24 cellular contexts compared by ENCODE assay signal in genomic region chr5:151469992-151470391, GRCh38. TPM values are rescaled to one million over a fixed set of nuclear protein-coding genes. Genes with fewer than 3 reads are reported as not detected.
DNase-seq lines count a peak whose midpoint lies in the region; ATAC-seq and TF ChIP-seq lines count a peak whose summit lies in the region.
"Had no signal": no experiment of that assay in that cellular context is flagged by ENCODE, and none has a peak within 500 bp of the region (broad histone marks: within the 10 kb centered on the region; RNA-seq: fewer than 3 reads in every experiment).

No MANE protein-coding gene starts in this region.

- no peaks in the 10 kb centered on the region for H3K4me1 ChIP-seq in testis
- H3K4me1 ChIP-seq: gastroesophageal sphincter, sigmoid colon, thyroid gland had no signal

- H3K4me1 Mint-ChIP-seq in T-cell = no peaks in the 10 kb centered on the region
- H3K4me1 Mint-ChIP-seq: activated CD4-positive, alpha-beta T cell treated with anti-CD3 and anti-CD28 coated beads, Interleukin-2, amount 10 ng/mL, durations not matched to agents 7 days and 5 days; naive thymus-derived CD8-positive, alpha-beta T cell; stimulated activated naive B cell treated with anti-CD40 and anti-IgM and Interleukin-4, amounts not matched to agents 10 μg/mL and 1 μg/mL and 100 μg/mL, for 72 hours had no signal

- WGBS in testis, 2 donors = 87 to 96% methylated on average over 2 to 3 of the region's 3 CpGs

- intact Hi-C loops in testis (cut with DNase I; ENCODE audit: low total_unique reads) = no loop called here

- no peak for TF ChIP-seq POLR2A in testis (IDR thresholded peaks at IDR 0.05)

- H3K36me3 Mint-ChIP-seq in T-cell = peaks cover 50% of the 10 kb centered on the region

- H3K27me3 ChIP-seq in testis = no peaks in the 10 kb centered on the region
- H3K27me3 ChIP-seq: cardiac muscle cell, dorsolateral prefrontal cortex, gastroesophageal sphincter, sigmoid colon, thyroid gland had no signal

- POLR2A ChIA-PET in T-cell (lab: Charles Lee) = no interaction called here

- no peak overlapping the region for H3K27ac ChIP-seq in testis
- H3K27ac ChIP-seq: cardiac muscle cell, gastroesophageal sphincter, sigmoid colon, thyroid gland had no signal

- H3K9me3 Mint-ChIP-seq in T-cell = no peaks in the 10 kb centered on the region
- H3K9me3 Mint-ChIP-seq: activated CD4-positive, alpha-beta T cell treated with anti-CD3 and anti-CD28 coated beads, Interleukin-2, amount 10 ng/mL, durations not matched to agents 7 days and 5 days; naive thymus-derived CD8-positive, alpha-beta T cell; stimulated activated naive B cell treated with anti-CD40 and anti-IgM and Interleukin-4, amounts not matched to agents 10 μg/mL and 1 μg/mL and 100 μg/mL, for 72 hours had no signal

- no peak overlapping the region for H3K27ac Mint-ChIP-seq in T-cell
- H3K27ac Mint-ChIP-seq: activated CD4-positive, alpha-beta T cell treated with anti-CD3 and anti-CD28 coated beads, Interleukin-2, amount 10 ng/mL, durations not matched to agents 7 days and 5 days; stimulated activated naive B cell treated with anti-CD40 and anti-IgM and Interleukin-4, amounts not matched to agents 10 μg/mL and 1 μg/mL and 100 μg/mL, for 72 hours had no signal

- H3K4me3 ChIP-seq in testis = no peak overlapping the region
- H3K4me3 ChIP-seq in foreskin fibroblast (ENCODE audit: low read depth in 1 of 2, low read length in 2 of 2) = no peak overlapping the region
- H3K4me3 ChIP-seq: cardiac muscle cell, dorsolateral prefrontal cortex, gastroesophageal sphincter, sigmoid colon, thyroid gland had no signal

- no peaks in the 10 kb centered on the region for H3K27me3 Mint-ChIP-seq in T-cell
- H3K27me3 Mint-ChIP-seq: activated CD4-positive, alpha-beta T cell treated with anti-CD3 and anti-CD28 coated beads, Interleukin-2, amount 10 ng/mL, durations not matched to agents 7 days and 5 days; naive thymus-derived CD8-positive, alpha-beta T cell; stimulated activated naive B cell treated with anti-CD40 and anti-IgM and Interleukin-4, amounts not matched to agents 10 μg/mL and 1 μg/mL and 100 μg/mL, for 72 hours had no signal

- ATAC-seq in T-cell (replicated peaks in 1 of 4) (no peak), GM18870 (IDR thresholded peaks at IDR 0.05; ENCODE audit: unreplicated experiment) (no peak)
- ATAC-seq: gastroesophageal sphincter; naive thymus-derived CD8-positive, alpha-beta T cell; Right ventricle myocardium inferior; stimulated activated naive B cell treated with anti-CD40 and anti-IgM and Interleukin-4, amounts not matched to agents 10 μg/mL and 1 μg/mL and 100 μg/mL, for 72 hours had no signal

- H3K4me3 Mint-ChIP-seq in T-cell = no peak overlapping the region
- H3K4me3 Mint-ChIP-seq: activated CD4-positive, alpha-beta T cell treated with anti-CD3 and anti-CD28 coated beads, Interleukin-2, amount 10 ng/mL, durations not matched to agents 7 days and 5 days; naive thymus-derived CD8-positive, alpha-beta T cell; stimulated activated naive B cell treated with anti-CD40 and anti-IgM and Interleukin-4, amounts not matched to agents 10 μg/mL and 1 μg/mL and 100 μg/mL, for 72 hours had no signal

- DNase-seq in NCI-H1092 (lab: John Stamatoyannopoulos, UW) (peak; percentile 70), NCI-H2029 treated with DMSO at 0.1 percent for 48 hours (lab: John Stamatoyannopoulos, UW) (peak; percentile 93), NCI-H748 treated with DMSO at 0.1 percent for 48 hours (lab: John Stamatoyannopoulos, UW) (peak; percentile 96), T-cell (no peak), testis (no peak), foreskin fibroblast (no peak)
- DNase-seq: activated CD4-positive, alpha-beta T cell treated with anti-CD3 and anti-CD28 coated beads, Interleukin-2, amount 10 ng/mL, durations not matched to agents 7 days and 5 days; activated CD8-positive, alpha-beta memory T cell treated with anti-CD3 and anti-CD28 coated beads, Interleukin-2, amount 50 U/mL, for 4 hours; activated effector memory CD4-positive, alpha-beta T cell treated with anti-CD3 and anti-CD28 coated beads, Interleukin-2, amount 50 U/mL, for 16 hours; amniotic stem cell; Calu3; dorsolateral prefrontal cortex; GF-D8; mesendoderm; naive thymus-derived CD8-positive, alpha-beta T cell; NCI-H2227 treated with DMSO at 0.1 percent for 48 hours; sigmoid colon; stimulated activated naive B cell treated with anti-CD40 and anti-IgM and Interleukin-4, amounts not matched to agents 10 μg/mL and 1 μg/mL and 100 μg/mL, for 72 hours; T-helper 1 cell; thyroid gland had no signal

- TF ChIP-seq CTCF in testis (IDR thresholded peaks at IDR 0.05) (no peak), foreskin fibroblast (IDR thresholded peaks at IDR 0.05; ENCODE audit: low read depth, low read length) (no peak)

- no peaks in the 10 kb centered on the region for H3K9me3 ChIP-seq in testis
- H3K9me3 ChIP-seq: gastroesophageal sphincter, sigmoid colon, thyroid gland had no signal

- H3K36me3 ChIP-seq in testis (ENCODE audit: low read depth, missing control alignments) = no peaks in the 10 kb centered on the region
- H3K36me3 ChIP-seq: cardiac muscle cell had no signal

- CTCF ChIA-PET in T-cell (lab: Charles Lee) = no interaction called here

RNA-seq across cellular contexts. Expression of gene SLC36A1, which starts 22.6 kb away (rescaled TPM):
- 1 to 10 TPM; 5.1 to 8.5 (median 6.3) TPM for total RNA-seq in T-cell
- 10 to 100 TPM; 31.2 to 31.3 TPM for total RNA-seq in testis
- 33.4 TPM for polyA plus RNA-seq in testis (ENCODE audit: insufficient read depth, low read depth, low replicate concordance)

Comparison
In these comparisons a context has a peak if more than half of its experiments do, and no peak if none do; other contexts are left out.
1. DNase-seq: peak in NCI-H1092 (single experiment), NCI-H2029 treated with DMSO at 0.1 percent for 48 hours (single experiment) and NCI-H748 treated with DMSO at 0.1 percent for 48 hours (single experiment); none in T-cell (0 of 34), testis (single experiment) and foreskin fibroblast (0 of 2).